34 cellular contexts compared by ENCODE assay signal in genomic region chr2:231549446-231550239, GRCh38. TPM values are rescaled to one million over a fixed set of nuclear protein-coding genes. Genes with fewer than 3 reads are reported as not detected.
DNase-seq lines count a peak whose midpoint lies in the region; ATAC-seq, FAIRE-seq and TF ChIP-seq lines count a peak whose summit lies in the region.
"Had no signal": no experiment of that assay in that cellular context is flagged by ENCODE, and none has a peak within 500 bp of the region (broad histone marks: within the 10 kb centered on the region; RNA-seq: fewer than 3 reads in every experiment).

No MANE protein-coding gene starts in this region.

- H3K9ac ChIP-seq in DND-41 (ENCODE audit: low read depth, low read length): no peak overlapping the region
- no peak overlapping the region for H3K9ac ChIP-seq in astrocyte (ENCODE audit: low read length)
- H3K9ac ChIP-seq: parathyroid adenoma had no signal

- H3K36me3 Mint-ChIP-seq in T-helper 2 cell treated with Interferon-gamma antibody and Interleukin-4, amounts not matched to agents 5 μg/mL and 100 μg/mL, for 36 hours (ENCODE audit: low read depth): peaks cover 43% of the 10 kb centered on the region
- H3K36me3 Mint-ChIP-seq in astrocyte (ENCODE audit: low read depth, unreplicated experiment): peaks cover 7% of the 10 kb centered on the region
- peaks cover 14% of the 10 kb centered on the region for H3K36me3 Mint-ChIP-seq in natural killer cell treated with Interleukin-12 subunit alpha and Interleukin-12 subunit beta and Interleukin-15 and Interleukin-18, amount 100 ng/mL, for 72 hours

- H3K4me2 ChIP-seq in DND-41 (ENCODE audit: insufficient read depth, low read length) (no peak overlapping the region), astrocyte (ENCODE audit: low read length) (no peak overlapping the region)

- peaks cover 24% of the 10 kb centered on the region for H3K9me3 Mint-ChIP-seq in T-helper 2 cell treated with Interferon-gamma antibody and Interleukin-4, amounts not matched to agents 5 μg/mL and 100 μg/mL, for 36 hours
- H3K9me3 Mint-ChIP-seq in astrocyte (ENCODE audit: unreplicated experiment): peaks cover 37% of the 10 kb centered on the region
- H3K9me3 Mint-ChIP-seq in natural killer cell treated with Interleukin-12 subunit alpha and Interleukin-12 subunit beta and Interleukin-15 and Interleukin-18, amount 100 ng/mL, for 72 hours: peaks cover 11% of the 10 kb centered on the region

- H3K4me1 ChIP-seq in DND-41 (ENCODE audit: insufficient read depth, low read length) (peaks cover 23% of the 10 kb centered on the region), astrocyte (ENCODE audit: insufficient read depth, low read length) (peaks cover 13% of the 10 kb centered on the region), upper lobe of right lung (peaks cover 28% of the 10 kb centered on the region)
- H3K4me1 ChIP-seq: parathyroid adenoma had no signal

- no peak overlapping the region for H3K27ac ChIP-seq in DND-41 (ENCODE audit: low read length)
- no peak overlapping the region for H3K27ac ChIP-seq in astrocyte (ENCODE audit: low read depth, low read length)
- no peak overlapping the region for H3K27ac ChIP-seq in upper lobe of right lung
- H3K27ac ChIP-seq: parathyroid adenoma, thoracic aorta, vagina had no signal

- H3K79me2 ChIP-seq in DND-41 (ENCODE audit: insufficient read depth, low read length): no peaks in the 10 kb centered on the region
- H3K79me2 ChIP-seq in astrocyte (ENCODE audit: insufficient read depth, low read length): no peaks in the 10 kb centered on the region
- H3K79me2 ChIP-seq: parathyroid adenoma had no signal

- H3K27ac Mint-ChIP-seq in T-helper 2 cell treated with Interferon-gamma antibody and Interleukin-4, amounts not matched to agents 5 μg/mL and 100 μg/mL, for 36 hours: peak overlapping the region; percentile 56
- H3K27ac Mint-ChIP-seq in astrocyte (ENCODE audit: unreplicated experiment): no peak overlapping the region
- peak overlapping the region; percentile 42 to 89 for H3K27ac Mint-ChIP-seq in natural killer cell treated with Interleukin-12 subunit alpha and Interleukin-12 subunit beta and Interleukin-15 and Interleukin-18, amount 100 ng/mL, for 72 hours
- H3K27ac Mint-ChIP-seq: activated B cell treated with CpG ODN at 0.5 μM for 24 hours; activated naive CD4-positive, alpha-beta T cell treated with anti-CD3 and anti-CD28 coated beads, Interleukin-2, amount 50 U/mL, for 24 hours; activated T-helper 17 cell treated with anti-CD3 and anti-CD28 coated beads, Interleukin-2, amount 50 U/mL, for 72 hours; CD8-positive, alpha-beta T cell; stimulated activated naive CD8-positive, alpha-beta T cell treated with anti-CD3 and anti-CD28 coated beads, Interleukin-15, Interleukin-2, amounts not matched to agents 100 ng/mL and 50 ng/mL, for 24 hours had no signal

- H3K9me3 ChIP-seq in DND-41 (ENCODE audit: insufficient read depth, low read length, severe bottlenecking) (peaks cover 18% of the 10 kb centered on the region), astrocyte (ENCODE audit: insufficient read depth, low read depth, low read length) (peaks cover 8% of the 10 kb centered on the region), upper lobe of right lung (peaks cover 7% of the 10 kb centered on the region)
- H3K9me3 ChIP-seq: vagina had no signal

- no peak for DNase-seq in T-helper 2 cell treated with Interferon-gamma antibody and Interleukin-4, amounts not matched to agents 5 μg/mL and 100 μg/mL, for 36 hours (ENCODE audit: low spot score)
- DNase-seq in T-helper 2 cell: no peak
- peak; percentile 41 for DNase-seq in DND-41
- DNase-seq in astrocyte (ENCODE audit: low read depth): no peak
- DNase-seq in natural killer cell treated with Interleukin-12 subunit alpha and Interleukin-12 subunit beta and Interleukin-15 and Interleukin-18, amount 100 ng/mL, for 72 hours (ENCODE audit: low spot score): no peak
- DNase-seq in upper lobe of right lung: no peak
- no peak for DNase-seq in HuH-7.5 (ENCODE audit: low spot score)
- DNase-seq: activated B cell treated with CpG ODN at 0.5 μM for 24 hours; amygdala; CD8-positive, alpha-beta T cell; DMS 273 treated with DMSO at 0.1 percent for 48 hours; effector CD8-positive, alpha-beta T cell; EL; H7; hippocampal formation; Kasumi-1; NCI-H146; NCI-H2107; retina; SIG-M5; small intestine; stimulated activated CD4-positive, alpha-beta T cell treated with anti-CD3 and anti-CD28 coated beads, Interleukin-1b, Interleukin-23, amount 100 ng/mL, for 48 hours had no signal

- H3K4me3 ChIP-seq in DND-41 (ENCODE audit: low read depth in 1 of 2, low read length in 2 of 2) (no peak overlapping the region), astrocyte (ENCODE audit: insufficient read depth, low read depth, low read length) (no peak overlapping the region), upper lobe of right lung (no peak overlapping the region)
- H3K4me3 ChIP-seq: lung, thoracic aorta, vagina had no signal

- intact Hi-C loops in upper lobe of right lung (cut with DNase I): no loop called here

- no peaks in the 10 kb centered on the region for H4K20me1 ChIP-seq in DND-41 (ENCODE audit: insufficient read depth, low read length)
- peaks cover 4% of the 10 kb centered on the region for H4K20me1 ChIP-seq in astrocyte (ENCODE audit: insufficient read depth, low read length)

- peaks cover 47% of the 10 kb centered on the region for H3K4me1 Mint-ChIP-seq in T-helper 2 cell treated with Interferon-gamma antibody and Interleukin-4, amounts not matched to agents 5 μg/mL and 100 μg/mL, for 36 hours (ENCODE audit: low read depth)
- H3K4me1 Mint-ChIP-seq in astrocyte (ENCODE audit: low read depth, unreplicated experiment): peaks cover 14% of the 10 kb centered on the region
- H3K4me1 Mint-ChIP-seq in natural killer cell treated with Interleukin-12 subunit alpha and Interleukin-12 subunit beta and Interleukin-15 and Interleukin-18, amount 100 ng/mL, for 72 hours (ENCODE audit: low read depth in 2 of 2): peaks cover 49 to 51% of the 10 kb centered on the region in 2 donors

- H3K27me3 Mint-ChIP-seq in T-helper 2 cell treated with Interferon-gamma antibody and Interleukin-4, amounts not matched to agents 5 μg/mL and 100 μg/mL, for 36 hours (ENCODE audit: low read depth): peaks cover 5% of the 10 kb centered on the region
- peaks cover 35% of the 10 kb centered on the region for H3K27me3 Mint-ChIP-seq in astrocyte (ENCODE audit: low read depth, unreplicated experiment)
- H3K27me3 Mint-ChIP-seq in natural killer cell treated with Interleukin-12 subunit alpha and Interleukin-12 subunit beta and Interleukin-15 and Interleukin-18, amount 100 ng/mL, for 72 hours: no peaks in the 10 kb centered on the region
- H3K27me3 Mint-ChIP-seq: activated B cell treated with CpG ODN at 0.5 μM for 24 hours; activated naive CD4-positive, alpha-beta T cell treated with anti-CD3 and anti-CD28 coated beads, Interleukin-2, amount 50 U/mL, for 24 hours; activated T-helper 17 cell treated with anti-CD3 and anti-CD28 coated beads, Interleukin-2, amount 50 U/mL, for 72 hours; stimulated activated naive CD8-positive, alpha-beta T cell treated with anti-CD3 and anti-CD28 coated beads, Interleukin-15, Interleukin-2, amounts not matched to agents 100 ng/mL and 50 ng/mL, for 24 hours had no signal

- no peaks in the 10 kb centered on the region for H3K27me3 ChIP-seq in DND-41 (ENCODE audit: insufficient read depth, low read length, poor library complexity)
- peaks cover 14% of the 10 kb centered on the region for H3K27me3 ChIP-seq in astrocyte (ENCODE audit: insufficient read depth, low read length)
- no peaks in the 10 kb centered on the region for H3K27me3 ChIP-seq in upper lobe of right lung
- H3K27me3 ChIP-seq: vagina had no signal

- FAIRE-seq in astrocyte (lab: Jason Lieb, UNC): no peak
- FAIRE-seq: small intestine had no signal

- no peak for ATAC-seq in DND-41 (ENCODE audit: insufficient read depth, low read depth)
- ATAC-seq in natural killer cell treated with Interleukin-12 subunit alpha and Interleukin-12 subunit beta and Interleukin-15 and Interleukin-18, amount 100 ng/mL, for 72 hours: no peak
- no peak for ATAC-seq in upper lobe of right lung
- ATAC-seq in HG03565 (IDR thresholded peaks at IDR 0.05; ENCODE audit: unreplicated experiment): no peak
- ATAC-seq: activated T-helper 17 cell treated with anti-CD3 and anti-CD28 coated beads, Interleukin-2, amount 50 U/mL, for 72 hours; CD8-positive, alpha-beta T cell had no signal

- H2AFZ ChIP-seq in DND-41 (ENCODE audit: low read depth, low read length): peak overlapping the region; percentile 47; the same call in 1 of the 2 replicates
- H2AFZ ChIP-seq in astrocyte (ENCODE audit: low read depth, low read length): no peak overlapping the region
- H2AFZ ChIP-seq: parathyroid adenoma had no signal

- TF ChIP-seq CTCF in DND-41 (IDR thresholded peaks at IDR 0.05; ENCODE audit: borderline replicate concordance, extremely low read depth, low read length, poor library complexity, severe bottlenecking) (no peak), astrocyte (IDR thresholded peaks at IDR 0.05; ENCODE audit: insufficient read depth, low read depth, low read length) (no peak), upper lobe of right lung (IDR thresholded peaks at IDR 0.05) (no peak)

- H3K36me3 ChIP-seq in DND-41 (ENCODE audit: insufficient read depth, low read length) (no peaks in the 10 kb centered on the region), astrocyte (ENCODE audit: insufficient read depth, low read length) (no peaks in the 10 kb centered on the region), upper lobe of right lung (no peaks in the 10 kb centered on the region)
- H3K36me3 ChIP-seq: thoracic aorta, vagina had no signal

- no peak overlapping the region for H3K4me3 Mint-ChIP-seq in T-helper 2 cell treated with Interferon-gamma antibody and Interleukin-4, amounts not matched to agents 5 μg/mL and 100 μg/mL, for 36 hours
- peak overlapping the region; percentile 57 for H3K4me3 Mint-ChIP-seq in astrocyte (ENCODE audit: unreplicated experiment)
- H3K4me3 Mint-ChIP-seq in natural killer cell treated with Interleukin-12 subunit alpha and Interleukin-12 subunit beta and Interleukin-15 and Interleukin-18, amount 100 ng/mL, for 72 hours: peak overlapping the region; percentile 46
- H3K4me3 Mint-ChIP-seq: activated B cell treated with CpG ODN at 0.5 μM for 24 hours; activated naive CD4-positive, alpha-beta T cell treated with anti-CD3 and anti-CD28 coated beads, Interleukin-2, amount 50 U/mL, for 24 hours; activated T-helper 17 cell treated with anti-CD3 and anti-CD28 coated beads, Interleukin-2, amount 50 U/mL, for 72 hours; CD8-positive, alpha-beta T cell; neural crest cell; stimulated activated naive CD8-positive, alpha-beta T cell treated with anti-CD3 and anti-CD28 coated beads, Interleukin-15, Interleukin-2, amounts not matched to agents 100 ng/mL and 50 ng/mL, for 24 hours had no signal

RNA-seq across cellular contexts. Expression of gene NMUR1, which starts 19.4 kb away (rescaled TPM):
- total RNA-seq in astrocyte: not detected in 2 replicates
- total RNA-seq in natural killer cell treated with Interleukin-12 subunit alpha and Interleukin-12 subunit beta and Interleukin-15 and Interleukin-18, amount 100 ng/mL, for 72 hours: 1 to 10 TPM; 3.1 to 3.4 TPM
- 5.8 TPM for total RNA-seq in upper lobe of right lung
- total RNA-seq: A172, activated B cell treated with CpG ODN at 0.5 μM for 24 hours, epithelial cell of proximal tubule, neural crest cell, vagina had no signal

RNA-seq across cellular contexts. Expression of gene TEX44, which starts 43.0 kb away (rescaled TPM):
- total RNA-seq in astrocyte (not detected in 2 replicates), upper lobe of right lung (not detected)
- not detected for total RNA-seq in natural killer cell treated with Interleukin-12 subunit alpha and Interleukin-12 subunit beta and Interleukin-15 and Interleukin-18, amount 100 ng/mL, for 72 hours
- total RNA-seq: A172; activated B cell treated with CpG ODN at 0.5 μM for 24 hours; activated T-helper 17 cell treated with anti-CD3 and anti-CD28 coated beads, Interleukin-2, amount 50 U/mL, for 72 hours; CD8-positive, alpha-beta T cell; epithelial cell of proximal tubule; H7; lung; mucosa of gallbladder; neural crest cell; thoracic aorta; vagina had no signal
